In genomic region chr21:42679982-42680330, GRCh38 we compare ENCODE assay signal across 6 cellular contexts.
"Had no signal": no experiment of that assay in that cellular context is flagged by ENCODE, and none has a peak within 500 bp of the region (broad histone marks: within the 10 kb centered on the region; RNA-seq: fewer than 3 reads in every experiment).

No MANE protein-coding gene starts in this region.

- H3K9me3 Mint-ChIP-seq: H9 had no signal

- H3K4me3 Mint-ChIP-seq: H9 had no signal

- DNase-seq: GOT3, H9, HCEC 1CT, IMR-90 had no signal

- H3K4me3 ChIP-seq: K562 had no signal

- FAIRE-seq: HTR-8/SVneo, K562 had no signal
